10 cellular contexts compared by ENCODE assay signal in the genomic region with DNA sequence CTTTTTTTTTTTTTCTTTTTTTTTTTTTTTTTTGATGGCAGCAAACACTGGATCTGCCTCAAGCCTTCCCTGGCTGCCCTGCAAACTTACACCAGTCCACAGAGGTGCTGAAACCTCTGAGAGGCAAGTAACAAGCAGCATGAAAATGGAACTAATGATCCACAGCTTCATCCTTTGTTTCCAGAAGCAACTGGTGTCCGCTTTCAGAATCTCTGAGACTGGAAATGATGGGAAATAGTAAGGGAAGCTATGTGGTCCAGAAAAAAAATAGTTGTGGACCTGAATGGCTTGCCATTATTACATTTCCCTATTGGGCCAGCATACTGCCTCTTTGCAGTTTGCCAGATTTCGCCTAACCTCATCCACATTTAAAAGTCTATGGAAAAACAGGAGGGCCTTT.
A peak's percentile ranks its signal among the peaks of the same experiment; 100 is the strongest.
DNase-seq lines count a peak whose midpoint lies in the region; ATAC-seq and TF ChIP-seq lines count a peak whose summit lies in the region.
"Had no signal": no experiment of that assay in that cellular context is flagged by ENCODE, and none has a peak within 500 bp of the region (broad histone marks: within the 10 kb centered on the region; RNA-seq: fewer than 3 reads in every experiment).

No MANE protein-coding gene starts in this region.

- 58% methylated on average over 2 of the region's 2 CpGs for WGBS in smooth muscle cell (ENCODE audit: low lambda C conversion rate)

- peak overlapping the region; percentile 28 for H3K27ac ChIP-seq in HUES48 (ENCODE audit: low read depth, low read length)
- peak overlapping the region; percentile 63 for H3K27ac ChIP-seq in angular gyrus (ENCODE audit: low read depth, low read length)
- H3K27ac ChIP-seq in smooth muscle cell (ENCODE audit: low read depth), result peak overlapping the region; percentile 97
- no peak overlapping the region; the same call in 1 of the 2 replicates for H3K27ac ChIP-seq in RWPE1

- POLR2A ChIA-PET in RWPE1 (lab: Yijun Ruan, JAX; ENCODE audit: low non-redundant PET), result no interaction called here

- H3K36me3 ChIP-seq in HUES48 (ENCODE audit: control insufficient read depth, insufficient read depth, low read length), result no peaks in the 10 kb centered on the region
- H3K36me3 ChIP-seq in smooth muscle cell (ENCODE audit: low read depth), result no peaks in the 10 kb centered on the region

- H3K27me3 ChIP-seq in HUES48 (ENCODE audit: control insufficient read depth, insufficient read depth, low read length), result peaks cover 35% of the 10 kb centered on the region
- H3K27me3 ChIP-seq in smooth muscle cell (ENCODE audit: low read depth), result no peaks in the 10 kb centered on the region

- peaks cover 27% of the 10 kb centered on the region for H3F3A ChIP-seq in smooth muscle cell (ENCODE audit: low read depth)

- H3K4me3 ChIP-seq in HUES48 (ENCODE audit: low read depth, low read length), result no peak overlapping the region
- peak overlapping the region; percentile 39 for H3K4me3 ChIP-seq in smooth muscle cell

- H3K79me2 ChIP-seq in smooth muscle cell (ENCODE audit: low read depth), result no peaks in the 10 kb centered on the region

- CTCF ChIA-PET in RWPE1 (lab: Yijun Ruan, JAX), result interaction anchor here (0.6 kb wide), 1 partner anchor 27 kb away, joined by 3 read pairs; no protein-coding TSS in a partner anchor

- DNase-seq in left kidney (ENCODE audit: low read depth, low spot score) (peak; percentile 46), smooth muscle cell (lab: John Stamatoyannopoulos, UW; ENCODE audit: unreplicated experiment) (no peak), HT-29 (ENCODE audit: low spot score) (no peak), NCI-H2107 (lab: John Stamatoyannopoulos, UW) (no peak), RWPE1 (ENCODE audit: low spot score) (no peak)
- DNase-seq: activated T-cell treated with anti-CD3 and anti-CD28 coated beads, Interleukin-2, amount 50 U/mL, for 1 hour; effector CD4-positive, alpha-beta T cell had no signal

- peaks cover 43% of the 10 kb centered on the region for H3K4me1 ChIP-seq in HUES48 (ENCODE audit: control insufficient read depth, insufficient read depth, low read length)
- peaks cover 52% of the 10 kb centered on the region for H3K4me1 ChIP-seq in smooth muscle cell (ENCODE audit: low read depth)

- no peaks in the 10 kb centered on the region for H4K20me1 ChIP-seq in smooth muscle cell (ENCODE audit: low read depth)

- H3K4me2 ChIP-seq in smooth muscle cell, result peak overlapping the region; percentile 85

- H2AFZ ChIP-seq in smooth muscle cell (ENCODE audit: low read depth), result no peak overlapping the region

- no peak for ATAC-seq in GM18867 (IDR thresholded peaks at IDR 0.05; ENCODE audit: unreplicated experiment)

- H3K9ac ChIP-seq in HUES48 (ENCODE audit: low read depth, low read length) (no peak overlapping the region), smooth muscle cell (ENCODE audit: low read depth) (peak overlapping the region; percentile 90)

- TF ChIP-seq CTCF in smooth muscle cell (IDR thresholded peaks at IDR 0.05; ENCODE audit: borderline replicate concordance, insufficient read depth, poor library complexity, severe bottlenecking), result no peak
- TF ChIP-seq CTCF in RWPE1 (conservative IDR thresholded peaks at IDR 0.05; ENCODE audit: low read depth), result no peak

- no peaks in the 10 kb centered on the region for H3K9me3 ChIP-seq in HUES48 (ENCODE audit: control insufficient read depth, insufficient read depth, low read length)
- no peaks in the 10 kb centered on the region for H3K9me3 ChIP-seq in smooth muscle cell (replicated peaks; ENCODE audit: low read depth)
